In genomic region chr17:4785311-4786110, GRCh38 we compare ENCODE assay signal across 10 cellular contexts. TPM values are rescaled to one million over a fixed set of nuclear protein-coding genes. Genes with fewer than 3 reads are reported as not detected.
DNase-seq lines count a peak whose midpoint lies in the region; ATAC-seq and TF ChIP-seq lines count a peak whose summit lies in the region.
"Had no signal": no experiment of that assay in that cellular context is flagged by ENCODE, and none has a peak within 500 bp of the region (broad histone marks: within the 10 kb centered on the region; RNA-seq: fewer than 3 reads in every experiment).

No MANE protein-coding gene starts in this region.

- peaks cover 11 to 26% (median 18%) of the 10 kb centered on the region in 3 donors for H3K4me1 Mint-ChIP-seq in naive B cell

- no peak overlapping the region for H3K27ac ChIP-seq in ACC112 (ENCODE audit: low read depth, low read length)
- H3K27ac ChIP-seq in mammary epithelial cell (ENCODE audit: insufficient read depth, low read depth, low read length) = no peak overlapping the region

- 35% methylated on average over 52 of the region's 61 CpGs for WGBS in mammary epithelial cell (ENCODE audit: low coverage, missing lambda C conversion rate)

- TF ChIP-seq CTCF in mammary epithelial cell (conservative IDR thresholded peaks at IDR 0.05 in 1 of 2, IDR thresholded peaks at IDR 0.05 in 1 of 2; ENCODE audit: extremely low read depth in 1 of 2, insufficient read depth in 1 of 2, low read depth in 1 of 2, low read length in 2 of 2) = no peak

- peak overlapping the region in 1 of 6 donors; percentile 56 for H3K27ac Mint-ChIP-seq in naive B cell

- in situ Hi-C loops in mammary epithelial cell (cut with MboI; ENCODE audit: low sequenced_read_pairs in 2 of 2) = loop anchor here in 1 of 2 donors (10.0 kb wide), 1 partner anchor 99 kb away; no protein-coding TSS in a partner anchor

- H3K36me3 ChIP-seq in ACC112 (ENCODE audit: insufficient read depth, low read length) (no peaks in the 10 kb centered on the region), mammary epithelial cell (ENCODE audit: insufficient read depth, low read length) (no peaks in the 10 kb centered on the region)

- H3K4me2 ChIP-seq in mammary epithelial cell (ENCODE audit: insufficient read depth, low read depth, low read length) = peak overlapping the region; percentile 42

- H3K27me3 ChIP-seq in ACC112 (ENCODE audit: insufficient read depth, low read length) (peaks cover 13% of the 10 kb centered on the region), mammary epithelial cell (ENCODE audit: insufficient read depth, low read length) (no peaks in the 10 kb centered on the region)

- peak overlapping the region; percentile 44 for H2AFZ ChIP-seq in ACC112 (ENCODE audit: low read length, unreplicated experiment)
- H2AFZ ChIP-seq in mammary epithelial cell (ENCODE audit: low read depth, low read length) = peak overlapping the region; percentile 73

- peaks cover 49 to 76% (median 53%) of the 10 kb centered on the region in 3 donors for H3K27me3 Mint-ChIP-seq in naive B cell

- DNase-seq in ELF-1 (ENCODE audit: low read depth, low spot score) (peak; percentile 39), mammary epithelial cell (no peak), naive B cell (no peak), NCI-H2029 treated with DMSO at 0.1 percent for 48 hours (lab: John Stamatoyannopoulos, UW) (no peak), D341Med (ENCODE audit: low spot score) (no peak)
- no peak for DNase-seq in activated CD4-positive, CD25-positive, alpha-beta regulatory T cell treated with anti-CD3 and anti-CD28 coated beads, Interleukin-2, amount 50 U/mL, for 72 hours
- DNase-seq: DND-41, occipital lobe had no signal

- no peaks in the 10 kb centered on the region for H3K9me3 ChIP-seq in mammary epithelial cell (replicated peaks; ENCODE audit: insufficient read depth, low read length)

- dilution Hi-C loops in mammary epithelial cell (cut with HindIII; ENCODE audit: low sequenced_read_pairs) = no loop called here

- no peak overlapping the region for H3K9ac ChIP-seq in mammary epithelial cell (ENCODE audit: insufficient read depth, low read length)

- CTCF ChIA-PET in mammary epithelial cell (lab: Charles Lee; ENCODE audit: low non-redundant PET) = no interaction called here

- H3K4me3 ChIP-seq in ACC112 (ENCODE audit: low read depth, low read length) (peak overlapping the region; percentile 48), mammary epithelial cell (replicated peaks in 1 of 3; ENCODE audit: insufficient read depth in 1 of 3, low read depth in 2 of 3, low read length in 3 of 3) (no peak overlapping the region)

- H3K4me1 ChIP-seq in ACC112 (ENCODE audit: control insufficient read depth, insufficient read depth, low read length, unreplicated experiment) = peaks cover 33% of the 10 kb centered on the region
- H3K4me1 ChIP-seq in mammary epithelial cell (ENCODE audit: insufficient read depth, low read length) = peaks cover 22% of the 10 kb centered on the region

- H3K79me2 ChIP-seq in ACC112 (ENCODE audit: control insufficient read depth, insufficient read depth, low read length, unreplicated experiment) = peaks cover 7% of the 10 kb centered on the region
- H3K79me2 ChIP-seq in mammary epithelial cell (ENCODE audit: insufficient read depth, low read length) = peaks cover 7% of the 10 kb centered on the region

- intact Hi-C loops in mammary epithelial cell (cut with micrococcal nuclease) = loop anchor here (2.0 kb wide), 1 partner anchor 117 kb away; the partner anchor contains the start of gene CHRNE

- peak overlapping the region in 7 of 8 donors; percentile 44 to 73 (median 58) for H3K4me3 Mint-ChIP-seq in naive B cell

- no peaks in the 10 kb centered on the region for H4K20me1 ChIP-seq in mammary epithelial cell (ENCODE audit: insufficient read depth, low read length)

- no peak for ATAC-seq in naive B cell (ENCODE audit: low read depth in 2 of 2)
- no peak for ATAC-seq in GM19328 (IDR thresholded peaks at IDR 0.05; ENCODE audit: unreplicated experiment)

- no peaks in the 10 kb centered on the region for H3K36me3 Mint-ChIP-seq in naive B cell

- H3K9me3 Mint-ChIP-seq in naive B cell = peaks cover 0 to 2% (median 0%) of the 10 kb centered on the region in 7 donors

- BruUV-seq in mammary epithelial cell (replicated peaks; lab: Mats Ljungman, UMichigan) = no TSS peak

RNA-seq across cellular contexts. Expression of gene VMO1, which starts 0.7 kb away (rescaled TPM):
- total RNA-seq in mammary epithelial cell = under 1 TPM; 0.17 to 0.87 TPM
- polyA plus RNA-seq in mammary epithelial cell = 0.20 TPM
- not detected for polyA minus RNA-seq in mammary epithelial cell
- polyA plus RNA-seq in naive B cell (ENCODE audit: low read depth in 6 of 6) = not detected

RNA-seq across cellular contexts. Expression of gene GLTPD2, which starts 3.3 kb away (rescaled TPM):
- total RNA-seq in mammary epithelial cell = not detected
- not detected for polyA plus RNA-seq in mammary epithelial cell
- polyA minus RNA-seq in mammary epithelial cell = not detected
- polyA plus RNA-seq in naive B cell (ENCODE audit: low read depth in 6 of 6) = not detected
- total RNA-seq: occipital lobe had no signal

RNA-seq across cellular contexts. Expression of gene PSMB6, which starts 10.5 kb away (rescaled TPM):
- 100 to 1,000 TPM; 104 to 144 TPM for total RNA-seq in mammary epithelial cell
- 277 TPM for polyA plus RNA-seq in mammary epithelial cell
- 140 TPM for polyA minus RNA-seq in mammary epithelial cell
- polyA plus RNA-seq in naive B cell (ENCODE audit: low read depth in 6 of 6) = 100 to 1,000 TPM; 237 to 479 (median 273) TPM

RNA-seq across cellular contexts. Expression of gene TM4SF5, which starts 13.8 kb away (rescaled TPM):
- total RNA-seq in mammary epithelial cell = not detected
- polyA plus RNA-seq in mammary epithelial cell = not detected
- not detected for polyA minus RNA-seq in mammary epithelial cell
- not detected for polyA plus RNA-seq in naive B cell (ENCODE audit: low read depth in 6 of 6)
- total RNA-seq: occipital lobe had no signal
